8 cellular contexts compared by ENCODE assay signal in genomic region chr17:42659079-42659931, GRCh38.
DNase-seq lines count a peak whose midpoint lies in the region; ATAC-seq and TF ChIP-seq lines count a peak whose summit lies in the region.

Gene TUBG2, plus strand, starts transcription at chr17:42659284. Its CDS starts 220 bp downstream, at chr17:42659504.

- peak within 1 kb of the TSS; percentile 79 for H3K4me2 ChIP-seq in DND-41 (ENCODE audit: insufficient read depth, low read length)

- H2AFZ ChIP-seq in DND-41 (ENCODE audit: low read depth, low read length), result peak within 1 kb of the TSS; percentile 74

- no peaks in the 10 kb centered on the region for H4K20me1 ChIP-seq in DND-41 (ENCODE audit: insufficient read depth, low read length)

- ATAC-seq in DND-41 (ENCODE audit: insufficient read depth, low read depth) (peak; percentile 93), HG03354 (IDR thresholded peaks at IDR 0.05; ENCODE audit: poor library complexity, severe bottlenecking, unreplicated experiment) (peak; percentile 45), GM18520 (IDR thresholded peaks at IDR 0.05; ENCODE audit: unreplicated experiment) (no peak)

- peaks cover 10% of the 10 kb centered on the region; the same call in 1 of the 2 replicates for H3K36me3 ChIP-seq in DND-41 (ENCODE audit: insufficient read depth, low read length)
- H3K36me3 ChIP-seq in effector memory CD4-positive, alpha-beta T cell (ENCODE audit: control insufficient read depth, insufficient read depth, low read length), result no peaks in the 10 kb centered on the region

- H3K4me3 ChIP-seq in DND-41 (ENCODE audit: low read depth in 1 of 2, low read length in 2 of 2), result peak within 1 kb of the TSS; percentile 25 to 63; a peak in 3 of 4 replicates
- peak within 1 kb of the TSS; percentile 63 for H3K4me3 ChIP-seq in effector memory CD4-positive, alpha-beta T cell (ENCODE audit: insufficient read depth, low read depth, low read length, poor library complexity, severe bottlenecking)

- H3K9me3 ChIP-seq in DND-41 (ENCODE audit: insufficient read depth, low read length, severe bottlenecking), result no peaks in the 10 kb centered on the region
- no peaks in the 10 kb centered on the region for H3K9me3 ChIP-seq in effector memory CD4-positive, alpha-beta T cell (ENCODE audit: control insufficient read depth, low read length)

- no peak for TF ChIP-seq CTCF in DND-41 (IDR thresholded peaks at IDR 0.05; ENCODE audit: borderline replicate concordance, extremely low read depth, low read length, poor library complexity, severe bottlenecking)

- peak within 1 kb of the TSS; percentile 68 for H3K9ac ChIP-seq in DND-41 (ENCODE audit: low read depth, low read length)

- H3K4me1 ChIP-seq in DND-41 (ENCODE audit: insufficient read depth, low read length), result peaks cover 21% of the 10 kb centered on the region
- H3K4me1 ChIP-seq in effector memory CD4-positive, alpha-beta T cell (ENCODE audit: control insufficient read depth, insufficient read depth, low read length, poor library complexity, severe bottlenecking), result no peaks in the 10 kb centered on the region

- H3K79me2 ChIP-seq in DND-41 (ENCODE audit: insufficient read depth, low read length), result peaks cover 4% of the 10 kb centered on the region

- H3K27me3 ChIP-seq in DND-41 (ENCODE audit: insufficient read depth, low read length, poor library complexity), result no peaks in the 10 kb centered on the region
- H3K27me3 ChIP-seq in effector memory CD4-positive, alpha-beta T cell (replicated peaks; ENCODE audit: control insufficient read depth, insufficient read depth, low read length, poor library complexity, severe bottlenecking), result no peaks in the 10 kb centered on the region

- H3K27ac ChIP-seq in DND-41 (ENCODE audit: low read length), result peak within 1 kb of the TSS; percentile 58
- peak within 1 kb of the TSS; percentile 33 for H3K27ac ChIP-seq in effector memory CD4-positive, alpha-beta T cell (ENCODE audit: insufficient read depth, low read length, poor library complexity, severe bottlenecking)

- DNase-seq in DND-41, result peak; percentile 94
- peak; percentile 97 for DNase-seq in NCI-H774 (lab: John Stamatoyannopoulos, UW)
- DNase-seq in activated CD8-positive, alpha-beta memory T cell treated with anti-CD3 and anti-CD28 coated beads for 4 hours (ENCODE audit: low read depth in 2 of 2), result peak; percentile 53 to 70
- DNase-seq in effector memory CD4-positive, alpha-beta T cell, result peak; percentile 51 to 58 (median 55)
- DNase-seq in medulla oblongata (ENCODE audit: extremely low spot score), result peak; percentile 88
- peak; percentile 61 for DNase-seq in stimulated activated CD8-positive, alpha-beta memory T cell treated with anti-CD3 and anti-CD28 coated beads, Interleukin-12 subunit alpha, Interleukin-12 subunit beta, amount 100 ng/mL, for 24 hours (ENCODE audit: extremely low read depth)
